Comparison of ENCODE assay signal across 19 cellular contexts in the genomic region with DNA sequence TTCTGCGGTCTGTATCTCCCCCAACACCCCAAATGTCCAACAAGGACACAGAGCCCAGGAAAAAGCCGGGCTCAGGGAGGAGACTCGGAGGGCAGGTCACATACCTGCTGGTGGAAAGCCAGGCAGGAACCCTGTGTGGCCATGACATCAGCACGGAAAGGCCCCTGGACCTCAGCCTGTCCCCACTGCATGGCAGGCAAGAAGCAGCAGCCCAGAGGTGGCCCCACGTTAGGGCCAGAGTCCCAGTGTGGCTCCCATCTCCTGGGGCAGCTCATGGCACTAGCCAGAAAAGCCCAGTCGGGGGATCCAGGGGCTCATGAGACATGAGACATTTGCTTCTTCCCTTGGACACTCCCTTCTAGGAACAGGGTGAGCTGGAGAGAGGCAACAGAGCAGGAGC.
DNase-seq lines count a peak whose midpoint lies in the region; ATAC-seq and TF ChIP-seq lines count a peak whose summit lies in the region.
"Had no signal": no experiment of that assay in that cellular context is flagged by ENCODE, and none has a peak within 500 bp of the region (broad histone marks: within the 10 kb centered on the region; RNA-seq: fewer than 3 reads in every experiment).

No MANE protein-coding gene starts in this region.

- peak overlapping the region in 1 of 7 donors; percentile 45 for H3K27ac Mint-ChIP-seq in CD14-positive monocyte
- H3K27ac Mint-ChIP-seq: GM23338, T-cell had no signal

- H3K4me3 ChIP-seq in RWPE2 (ENCODE audit: severe bottlenecking) (no peak overlapping the region), left lung (no peak overlapping the region), testis (no peak overlapping the region)
- H3K4me3 ChIP-seq: GM12878, GM23338, mucosa of descending colon had no signal

- H3K4me1 Mint-ChIP-seq in CD14-positive monocyte: peaks cover 13% of the 10 kb centered on the region
- H3K4me1 Mint-ChIP-seq: T-cell had no signal

- H3K27me3 Mint-ChIP-seq in CD14-positive monocyte (ENCODE audit: low read depth in 3 of 3): peaks cover 3 to 12% (median 5%) of the 10 kb centered on the region in 3 donors
- H3K27me3 Mint-ChIP-seq: T-cell had no signal

- TF ChIP-seq POLR2A in testis (IDR thresholded peaks at IDR 0.05): no peak

- ATAC-seq in RWPE2 (ENCODE audit: low read depth) (no peak), left lung (no peak)
- ATAC-seq: GM12878, GM23338, mucosa of descending colon, T-cell had no signal

- H3K36me3 ChIP-seq in RWPE2 (ENCODE audit: low read depth) (no peaks in the 10 kb centered on the region), left lung (no peaks in the 10 kb centered on the region), testis (ENCODE audit: low read depth, missing control alignments) (no peaks in the 10 kb centered on the region)

- peaks cover 1 to 3% of the 10 kb centered on the region in 2 donors for H3K36me3 Mint-ChIP-seq in CD14-positive monocyte

- intact Hi-C loops in CD14-positive monocyte (cut with micrococcal nuclease) (loop anchor here in 1 of 2 donors (10.0 kb wide), 1 partner anchor 53 kb away; no protein-coding TSS in a partner anchor), left lung (cut with DNase I) (no loop called here), testis (cut with DNase I; ENCODE audit: low total_unique reads) (no loop called here)

- H3K9me3 Mint-ChIP-seq in CD14-positive monocyte: peaks cover 5 to 18% (median 14%) of the 10 kb centered on the region in 7 donors

- H3K27me3 ChIP-seq in RWPE2 (ENCODE audit: insufficient read depth, poor library complexity, severe bottlenecking): no peaks in the 10 kb centered on the region
- peaks cover 0 to 6% of the 10 kb centered on the region in 2 donors for H3K27me3 ChIP-seq in left lung
- no peaks in the 10 kb centered on the region for H3K27me3 ChIP-seq in testis

- H3K9me3 ChIP-seq in RWPE2 (ENCODE audit: severe bottlenecking): no peaks in the 10 kb centered on the region
- H3K9me3 ChIP-seq in left lung: peaks cover 0 to 8% of the 10 kb centered on the region in 2 donors
- H3K9me3 ChIP-seq in testis: no peaks in the 10 kb centered on the region
- H3K9me3 ChIP-seq: mucosa of descending colon had no signal

- TF ChIP-seq CTCF in CD14-positive monocyte (IDR thresholded peaks at IDR 0.05) (no peak), RWPE2 (IDR thresholded peaks at IDR 0.05; ENCODE audit: poor library complexity, severe bottlenecking) (no peak), left lung (IDR thresholded peaks at IDR 0.05) (no peak), testis (IDR thresholded peaks at IDR 0.05) (no peak)

- H3K4me3 Mint-ChIP-seq in CD14-positive monocyte: no peak overlapping the region
- H3K4me3 Mint-ChIP-seq: GM23338, T-cell had no signal

- H3K27ac ChIP-seq in RWPE2 (ENCODE audit: poor library complexity, severe bottlenecking) (no peak overlapping the region), left lung (no peak overlapping the region), testis (no peak overlapping the region)
- H3K27ac ChIP-seq: parathyroid adenoma had no signal

- H3K4me1 ChIP-seq in RWPE2 (ENCODE audit: insufficient read depth, poor library complexity, severe bottlenecking) (peaks cover 6% of the 10 kb centered on the region), left lung (peaks cover 0 to 5% of the 10 kb centered on the region in 2 donors), testis (no peaks in the 10 kb centered on the region)
- H3K4me1 ChIP-seq: parathyroid adenoma had no signal

- DNase-seq in CD14-positive monocyte (ENCODE audit: low spot score) (peak; percentile 10), RWPE2 (ENCODE audit: low spot score) (peak; percentile 38), left lung (peak; percentile 24 to 30), testis (peak; percentile 5), NCI-H1694 treated with DMSO at 0.1 percent for 48 hours (lab: John Stamatoyannopoulos, UW) (no peak), NCI-H774 (lab: John Stamatoyannopoulos, UW) (no peak)
- DNase-seq in activated CD4-positive, alpha-beta T cell treated with anti-CD3 and anti-CD28 coated beads, Interleukin-2, amount 50 U/mL, for 48 hours: no peak
- DNase-seq: effector CD8-positive, alpha-beta T cell; erythroblast; foreskin fibroblast; NCI-H1105; NCI-H2029 treated with DMSO at 0.1 percent for 48 hours; NCI-H82; SIG-M5 had no signal

- WGBS in testis, 2 donors: 90 to 95% methylated on average over 2 to 6 of the region's 6 CpGs

Comparison
In these comparisons a context has a peak if more than half of its experiments do, and no peak if none do; other contexts are left out.
1. DNase-seq: peak in CD14-positive monocyte (single experiment), RWPE2 (single experiment), left lung (2 of 2) and testis (single experiment); none in NCI-H1694 treated with DMSO at 0.1 percent for 48 hours (single experiment), activated CD4-positive, alpha-beta T cell treated with anti-CD3 and anti-CD28 coated beads, Interleukin-2, amount 50 U/mL, for 48 hours (0 of 2) and NCI-H774 (single experiment).